ENCODE assay signal across 8 cellular contexts in genomic region chr5:14771972-14772371, GRCh38.
"Had no signal": no experiment of that assay in that cellular context is flagged by ENCODE, and none has a peak within 500 bp of the region (broad histone marks: within the 10 kb centered on the region; RNA-seq: fewer than 3 reads in every experiment).

No MANE protein-coding gene starts in this region.

- H3K9me3 ChIP-seq: HAP-1 had no signal

- ATAC-seq: HCT116, HepG2 had no signal

- DNase-seq: GM23248, GOT3, H7, HFFc6 had no signal

- H3K27ac ChIP-seq: GM23248, HL-60 had no signal

- H3K4me3 ChIP-seq: GM23248, HAP-1 had no signal

- H3K36me3 ChIP-seq: HAP-1 had no signal
